ENCODE assay signal across 28 cellular contexts in genomic region chr10:86300931-86301330, GRCh38.
A peak's percentile ranks its signal among the peaks of the same experiment; 100 is the strongest.
DNase-seq lines count a peak whose midpoint lies in the region; ATAC-seq and TF ChIP-seq lines count a peak whose summit lies in the region.
"Had no signal": no experiment of that assay in that cellular context is flagged by ENCODE, and none has a peak within 500 bp of the region (broad histone marks: within the 10 kb centered on the region; RNA-seq: fewer than 3 reads in every experiment).

No MANE protein-coding gene starts in this region.

- ATAC-seq in activated CD4-positive, alpha-beta T cell treated with anti-CD3 and anti-CD28 coated beads for 36 hours: no peak
- ATAC-seq: A549; CD8-positive, alpha-beta T cell; GM12878; HCT116 had no signal

- H3K4me3 ChIP-seq in WERI-Rb-1 (ENCODE audit: low read depth, low read length) (no peak overlapping the region), spleen (no peak overlapping the region), A673 (ENCODE audit: low read depth, low read length, poor library complexity, severe bottlenecking) (no peak overlapping the region)
- H3K4me3 ChIP-seq: A549, GM12878, PC-9 had no signal

- H3K27me3 ChIP-seq in H9 (ENCODE audit: insufficient read depth, low read length) (no peaks in the 10 kb centered on the region), WERI-Rb-1 (ENCODE audit: insufficient read depth, low read depth, severe bottlenecking) (no peaks in the 10 kb centered on the region), spleen (replicated peaks in 1 of 7) (peaks cover 0 to 33% (median 0%) of the 10 kb centered on the region in 7 donors), A673 (replicated peaks; ENCODE audit: insufficient read depth, low read depth, low read length, poor library complexity) (peaks cover 13% of the 10 kb centered on the region)

- H3K4me2 ChIP-seq in H9 (ENCODE audit: insufficient read depth, insufficient read length, low read length): no peak overlapping the region
- H3K4me2 ChIP-seq: A549, PC-9 had no signal

- no peak overlapping the region for H3K4ac ChIP-seq in H9 (ENCODE audit: low read depth, low read length)

- H2BK120ac ChIP-seq in H9 (ENCODE audit: low read depth, low read length, poor library complexity, severe bottlenecking): no peak overlapping the region

- H2AFZ ChIP-seq in H9 (ENCODE audit: low read length): no peak overlapping the region
- H2AFZ ChIP-seq: PC-9 had no signal

- no peak for TF ChIP-seq POLR2A in spleen (IDR thresholded peaks at IDR 0.05)

- H3K36me3 ChIP-seq in WERI-Rb-1 (no peaks in the 10 kb centered on the region), spleen (no peaks in the 10 kb centered on the region), A673 (ENCODE audit: insufficient read depth, low read length, poor library complexity, severe bottlenecking) (no peaks in the 10 kb centered on the region)

- peak; percentile 14 for DNase-seq in H9
- peak; percentile 1 for DNase-seq in WERI-Rb-1
- DNase-seq in mesenteric fat pad (ENCODE audit: low spot score): peak; percentile 69
- peak; percentile 55 for DNase-seq in spleen
- DNase-seq in stimulated activated CD8-positive, alpha-beta memory T cell treated with anti-CD3 and anti-CD28 coated beads, Interleukin-4, amount 100 ng/mL, for 48 hours: no peak
- DNase-seq in activated CD4-positive, alpha-beta T cell treated with anti-CD3 and anti-CD28 coated beads for 36 hours: no peak
- DNase-seq in A673 (ENCODE audit: low spot score): no peak
- no peak for DNase-seq in H4 (ENCODE audit: low spot score)
- DNase-seq: C1 segment of cervical spinal cord, Caco-2, DMS 273 treated with DMSO at 0.1 percent for 48 hours, DMS79, EL, GDM1, GOT3, NCI-H1048, NCI-H1417, NCI-H1694, NCI-H2029 treated with DMSO at 0.1 percent for 48 hours, NCI-H2227 treated with DMSO at 0.1 percent for 48 hours, NCI-H526 treated with DMSO at 0.1 percent for 48 hours, PC-9, RPMI8226, SHP77 had no signal

- H3T11ph ChIP-seq in H9 (ENCODE audit: low read length): no peak overlapping the region

- BruUV-seq in A673 (replicated peaks; lab: Mats Ljungman, UMichigan): no TSS peak

- no peak overlapping the region for H3K56ac ChIP-seq in H9 (ENCODE audit: insufficient read length, low read depth, low read length)

- no peak overlapping the region for H4K8ac ChIP-seq in H9 (replicated peaks; ENCODE audit: insufficient read length, low read depth, low read length)

- CTCF ChIA-PET in activated CD4-positive, alpha-beta T cell treated with anti-CD3 and anti-CD28 coated beads for 36 hours (lab: Charles Lee): interaction anchor here (0.6 kb wide), 1 partner anchor 656 kb away, joined by 3 read pairs; the partner anchor contains the start of gene MMRN2
- CTCF ChIA-PET in A673 (lab: Charles Lee): no interaction called here

- H2BK20ac ChIP-seq in H9 (ENCODE audit: low read depth, low read length, poor library complexity, severe bottlenecking): no peak overlapping the region

- H3K27ac ChIP-seq in H9 (ENCODE audit: insufficient read length, low read depth, low read length) (no peak overlapping the region), WERI-Rb-1 (no peak overlapping the region), spleen (no peak overlapping the region), A673 (ENCODE audit: low read depth, low read length, poor library complexity, severe bottlenecking) (no peak overlapping the region)
- H3K27ac ChIP-seq: A549, PC-9 had no signal

- H2AK5ac ChIP-seq in H9 (ENCODE audit: insufficient read length, low read length): no peak overlapping the region

- H3K79me2 ChIP-seq in H9 (ENCODE audit: insufficient read depth, low read length): no peaks in the 10 kb centered on the region

- TF ChIP-seq CTCF in H9 (conservative IDR thresholded peaks at IDR 0.05) (no peak), WERI-Rb-1 (IDR thresholded peaks at IDR 0.05; ENCODE audit: low read depth, low read length) (no peak), spleen (IDR thresholded peaks at IDR 0.05 in 8 of 11, conservative IDR thresholded peaks at IDR 0.05 in 3 of 11) (no peak), A673 (conservative IDR thresholded peaks at IDR 0.05; ENCODE audit: low read depth, low read length) (no peak)

- no peak overlapping the region for H2BK5ac ChIP-seq in H9 (ENCODE audit: insufficient read length, low read length)

- no peak overlapping the region for H3K23ac ChIP-seq in H9 (ENCODE audit: insufficient read length, low read depth, low read length)

- no peak overlapping the region for H4K91ac ChIP-seq in H9 (ENCODE audit: insufficient read length, low read depth, low read length)

- no peak overlapping the region for H3K18ac ChIP-seq in H9 (ENCODE audit: insufficient read length, low read depth, low read length)

- no peak overlapping the region for H4K5ac ChIP-seq in H9 (ENCODE audit: insufficient read length, low read depth, low read length)

- no peaks in the 10 kb centered on the region for H3K79me1 ChIP-seq in H9 (ENCODE audit: insufficient read depth, low read depth, low read length, poor library complexity, severe bottlenecking)

- H3K4me1 ChIP-seq in H9 (ENCODE audit: insufficient read depth, low read length) (no peaks in the 10 kb centered on the region), spleen (no peaks in the 10 kb centered on the region), A673 (ENCODE audit: insufficient read depth, low read length, poor library complexity, severe bottlenecking) (no peaks in the 10 kb centered on the region)
- H3K4me1 ChIP-seq: A549, Caco-2 had no signal

- peaks cover 4% of the 10 kb centered on the region for H3K27me3 Mint-ChIP-seq in H9 (ENCODE audit: low read depth)
- peaks cover 5% of the 10 kb centered on the region for H3K27me3 Mint-ChIP-seq in activated CD4-positive, alpha-beta T cell treated with anti-CD3 and anti-CD28 coated beads for 36 hours

- no CpG with 5 or more reads among the region's 4 CpGs for WGBS in H9 (ENCODE audit: extremely low coverage, insufficient read length, low lambda C conversion rate)
- 70 to 81% (median 79%) methylated on average over 4 of the region's 4 CpGs for WGBS in spleen, 5 donors

- no peak overlapping the region for H2BK12ac ChIP-seq in H9 (ENCODE audit: insufficient read length, low read depth, low read length)

- no peak overlapping the region for H3K14ac ChIP-seq in H9 (ENCODE audit: insufficient read depth, low read length)

- POLR2A ChIA-PET in activated CD4-positive, alpha-beta T cell treated with anti-CD3 and anti-CD28 coated beads for 36 hours (lab: Charles Lee): no interaction called here
- POLR2A ChIA-PET in A673 (lab: Charles Lee; ENCODE audit: low non-redundant PET): no interaction called here

- no peaks in the 10 kb centered on the region for H3K9me3 Mint-ChIP-seq in H9
- no peaks in the 10 kb centered on the region for H3K9me3 Mint-ChIP-seq in activated CD4-positive, alpha-beta T cell treated with anti-CD3 and anti-CD28 coated beads for 36 hours (ENCODE audit: low read depth)
- H3K9me3 Mint-ChIP-seq: CD8-positive, alpha-beta T cell had no signal

- H2BK15ac ChIP-seq in H9 (ENCODE audit: low read depth, low read length): no peak overlapping the region

- intact Hi-C loops in spleen (cut with DNase I; ENCODE audit: low total_unique reads) (no loop called here), A673 (cut with micrococcal nuclease; ENCODE audit: unreplicated experiment) (no loop called here)
- intact Hi-C loops in activated CD4-positive, alpha-beta T cell treated with anti-CD3 and anti-CD28 coated beads for 36 hours (cut with DNase I, micrococcal nuclease): no loop called here

- no peaks in the 10 kb centered on the region for H3K36me3 Mint-ChIP-seq in H9 (ENCODE audit: insufficient read depth in 1 of 3, low read depth in 3 of 3)
- H3K36me3 Mint-ChIP-seq in activated CD4-positive, alpha-beta T cell treated with anti-CD3 and anti-CD28 coated beads for 36 hours (ENCODE audit: low read depth): no peaks in the 10 kb centered on the region
- H3K36me3 Mint-ChIP-seq: CD8-positive, alpha-beta T cell had no signal

- H3K9ac ChIP-seq in H9 (ENCODE audit: extremely low read depth, insufficient read length, low read length): no peak overlapping the region

- H3K27ac Mint-ChIP-seq in H9: no peak overlapping the region; a peak in 1 of 7 replicates
- no peak overlapping the region for H3K27ac Mint-ChIP-seq in activated CD4-positive, alpha-beta T cell treated with anti-CD3 and anti-CD28 coated beads for 36 hours
- H3K27ac Mint-ChIP-seq: CD8-positive, alpha-beta T cell had no signal

- H3K23me2 ChIP-seq in H9 (ENCODE audit: insufficient read length, low read depth, low read length, poor library complexity, severe bottlenecking): no peaks in the 10 kb centered on the region

- no peaks in the 10 kb centered on the region for H3K9me3 ChIP-seq in H9 (ENCODE audit: control insufficient read depth, low read depth, low read length)
- H3K9me3 ChIP-seq in WERI-Rb-1 (ENCODE audit: severe bottlenecking): no peaks in the 10 kb centered on the region
- no peaks in the 10 kb centered on the region for H3K9me3 ChIP-seq in spleen
- H3K9me3 ChIP-seq in A673 (ENCODE audit: low read depth, low read length, poor library complexity, severe bottlenecking): no peaks in the 10 kb centered on the region
- H3K9me3 ChIP-seq: A549, Caco-2 had no signal

- H3K4me3 Mint-ChIP-seq in H9: no peak overlapping the region
- H3K4me3 Mint-ChIP-seq in activated CD4-positive, alpha-beta T cell treated with anti-CD3 and anti-CD28 coated beads for 36 hours: no peak overlapping the region
- H3K4me3 Mint-ChIP-seq: CD8-positive, alpha-beta T cell had no signal

- peaks cover 3 to 13% of the 10 kb centered on the region in 2 experiments; a peak in 3 of 4 replicates for H3K4me1 Mint-ChIP-seq in H9
- H3K4me1 Mint-ChIP-seq in activated CD4-positive, alpha-beta T cell treated with anti-CD3 and anti-CD28 coated beads for 36 hours: no peaks in the 10 kb centered on the region

- H4K20me1 ChIP-seq in H9 (ENCODE audit: control insufficient read depth, insufficient read depth, insufficient read length): no peaks in the 10 kb centered on the region

Comparison
In these comparisons a context has a peak if more than half of its experiments do, and no peak if none do; other contexts are left out.
1. DNase-seq: peak in H9 (single experiment), WERI-Rb-1 (single experiment), mesenteric fat pad (single experiment) and spleen (single experiment); none in stimulated activated CD8-positive, alpha-beta memory T cell treated with anti-CD3 and anti-CD28 coated beads, Interleukin-4, amount 100 ng/mL, for 48 hours (single experiment), activated CD4-positive, alpha-beta T cell treated with anti-CD3 and anti-CD28 coated beads for 36 hours (single experiment), A673 (single experiment) and H4 (single experiment).